Comparison of ENCODE assay signal across 18 cellular contexts in the genomic region with DNA sequence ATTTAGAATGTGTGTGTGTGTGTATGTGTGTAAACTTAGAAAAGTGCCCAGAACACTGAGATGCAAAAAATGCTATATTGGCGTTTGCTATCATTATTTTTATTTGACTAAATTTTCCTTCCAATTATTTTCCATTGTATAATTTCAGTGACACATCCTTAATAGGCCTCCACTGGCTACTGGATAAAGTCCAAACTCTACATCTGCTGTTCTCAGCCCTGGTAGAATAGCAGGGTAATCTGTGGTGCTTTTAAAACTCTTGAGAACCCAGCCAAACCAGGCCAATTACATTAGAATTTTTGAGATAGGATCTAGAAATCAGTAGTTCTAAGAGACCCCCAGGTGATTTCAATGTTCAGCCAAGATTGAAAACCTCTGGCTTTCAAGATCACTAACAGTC.
DNase-seq lines count a peak whose midpoint lies in the region; ATAC-seq, FAIRE-seq and TF ChIP-seq lines count a peak whose summit lies in the region.
"Had no signal": no experiment of that assay in that cellular context is flagged by ENCODE, and none has a peak within 500 bp of the region (broad histone marks: within the 10 kb centered on the region; RNA-seq: fewer than 3 reads in every experiment).

No MANE protein-coding gene starts in this region.

- 18 to 25% methylated on average over 1 of the region's 1 CpG for WGBS in pancreas, 2 donors

- no peaks in the 10 kb centered on the region for H3K27me3 ChIP-seq in pancreas
- H3K27me3 ChIP-seq: MG63 had no signal

- no peak for TF ChIP-seq CTCF in pancreas (IDR thresholded peaks at IDR 0.05)

- H3K36me3 ChIP-seq in pancreas: no peaks in the 10 kb centered on the region
- H3K36me3 ChIP-seq: MG63 had no signal

- H3K4me1 ChIP-seq in pancreas: peaks cover 0 to 13% (median 4%) of the 10 kb centered on the region in 3 donors

- no peak for FAIRE-seq in pancreas (lab: Jason Lieb, UNC)

- intact Hi-C loops in pancreas (cut with DNase I): no loop called here

- H3K27ac ChIP-seq in pancreas: peak overlapping the region in 2 of 4 donors; percentile 44 to 63
- H3K27ac ChIP-seq: PC-9, SK-N-MC had no signal

- no peaks in the 10 kb centered on the region for H3K9me3 ChIP-seq in pancreas

- DNase-seq in NCI-H1105 treated with DMSO at 0.1 percent for 48 hours (lab: John Stamatoyannopoulos, UW) (peak; percentile 57), NCI-H1105 (lab: John Stamatoyannopoulos, UW) (no peak), NCI-H446 treated with DMSO at 0.1 percent for 48 hours (lab: John Stamatoyannopoulos, UW) (peak; percentile 66), cerebellum (ENCODE audit: low spot score) (peak; percentile 8), pancreas (no peak), 8988T (no peak)
- DNase-seq: CD4-positive, CD25-positive, alpha-beta regulatory T cell; DMS79; GDM1; GOT3; KG1; MG63; NCI-H1417; NCI-H526; PC-9 had no signal

- ATAC-seq in pancreas (peak; percentile 41 to 73 (median 68)), GM21723 (IDR thresholded peaks at IDR 0.05; ENCODE audit: unreplicated experiment) (no peak), HG03439 (IDR thresholded peaks at IDR 0.05; ENCODE audit: unreplicated experiment) (no peak)

- no peak overlapping the region for H3K4me3 ChIP-seq in pancreas
- H3K4me3 ChIP-seq: MG63, PC-9, SK-N-MC had no signal

Comparison
In these comparisons a context has a peak if more than half of its experiments do, and no peak if none do; other contexts are left out.
1. DNase-seq: peak in NCI-H1105 treated with DMSO at 0.1 percent for 48 hours (single experiment), NCI-H446 treated with DMSO at 0.1 percent for 48 hours (single experiment) and cerebellum (single experiment); none in NCI-H1105 (single experiment), pancreas (0 of 6) and 8988T (single experiment).
2. ATAC-seq: peak in pancreas (4 of 4); none in GM21723 (single experiment) and HG03439 (single experiment).